Comparison of ENCODE assay signal across 27 cellular contexts in the genomic region with DNA sequence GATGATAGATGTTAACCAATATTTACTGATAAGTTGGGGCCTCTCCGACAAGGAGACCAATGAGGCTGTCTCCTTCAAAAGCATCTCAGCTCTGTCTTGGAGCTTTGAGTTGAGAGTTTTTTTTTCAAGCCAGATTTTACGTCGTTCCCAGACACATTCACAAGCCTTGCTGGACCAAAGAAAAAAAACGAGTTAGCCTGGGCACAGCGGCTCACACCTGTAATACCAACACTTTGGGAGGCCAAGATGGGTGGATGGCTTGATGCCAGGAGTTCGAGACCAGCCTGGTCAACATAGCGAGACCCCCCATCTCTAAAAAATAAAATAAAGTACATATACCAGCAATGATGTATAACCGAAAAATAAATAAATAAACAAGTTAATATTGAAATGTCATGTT. TPM values are rescaled to one million over a fixed set of nuclear protein-coding genes. Genes with fewer than 3 reads are reported as not detected.
DNase-seq lines count a peak whose midpoint lies in the region; ATAC-seq, FAIRE-seq and TF ChIP-seq lines count a peak whose summit lies in the region.
"Had no signal": no experiment of that assay in that cellular context is flagged by ENCODE, and none has a peak within 500 bp of the region (broad histone marks: within the 10 kb centered on the region; RNA-seq: fewer than 3 reads in every experiment).

No MANE protein-coding gene starts in this region.

- H3K18ac ChIP-seq in trophoblast cell (ENCODE audit: low read length) = no peak overlapping the region

- H2BK5ac ChIP-seq in trophoblast cell (ENCODE audit: low read depth, low read length, poor library complexity) = no peak overlapping the region

- H4K20me1 ChIP-seq in PC-9 (ENCODE audit: insufficient read depth) = no peaks in the 10 kb centered on the region

- H3K4ac ChIP-seq in trophoblast cell (ENCODE audit: low read depth, low read length) = no peak overlapping the region

- no peak overlapping the region for H4K8ac ChIP-seq in trophoblast cell (ENCODE audit: low read depth, low read length)

- peaks cover 49% of the 10 kb centered on the region for H3K27me3 ChIP-seq in PC-9 (ENCODE audit: insufficient read depth, low read depth)
- H3K27me3 ChIP-seq in endocrine pancreas (ENCODE audit: control insufficient read depth, insufficient read depth, low read length) = no peaks in the 10 kb centered on the region
- H3K27me3 ChIP-seq in trophoblast cell (ENCODE audit: insufficient read depth, low read length) = no peaks in the 10 kb centered on the region
- H3K27me3 ChIP-seq: cardiac muscle cell, colonic mucosa, left lung, Peyer's patch had no signal

- ATAC-seq in A549 (no peak), GM21717 (IDR thresholded peaks at IDR 0.05; ENCODE audit: unreplicated experiment) (no peak)
- ATAC-seq: effector memory CD8-positive, alpha-beta T cell; stimulated activated naive B cell treated with anti-CD40 and anti-IgM and Interleukin-4, amounts not matched to agents 10 μg/mL and 1 μg/mL and 100 μg/mL, for 72 hours had no signal

- H3K9me3 Mint-ChIP-seq in CD14-positive monocyte = peaks cover 0 to 4% (median 0%) of the 10 kb centered on the region in 7 donors
- H3K9me3 Mint-ChIP-seq: activated CD4-positive, alpha-beta T cell treated with anti-CD3 and anti-CD28 coated beads, Interleukin-2, amount 10 ng/mL, durations not matched to agents 24 days and 14 days; CD4-positive, alpha-beta memory T cell; effector memory CD8-positive, alpha-beta T cell; T-helper 2 cell treated with Interferon-gamma antibody and Interleukin-4, amounts not matched to agents 5 μg/mL and 100 μg/mL, for 36 hours had no signal

- TF ChIP-seq RAD21 in A549 (conservative IDR thresholded peaks at IDR 0.05 in 1 of 2, IDR thresholded peaks at IDR 0.05 in 1 of 2) = no peak

- CTCF ChIA-PET in A549 (lab: Yijun Ruan, JAX) (interaction anchor here (0.6 to 10.1 kb wide), 20 partner anchors 10 to 489 kb away, joined by 3 to 155 read pairs (median 5); partner anchors contain the start of genes AZGP1, ZKSCAN1 and ZSCAN21), PC-9 (lab: Charles Lee) (interaction anchor here (0.6 to 1.5 kb wide), 4 partner anchors 14 to 81 kb away, joined by 3 to 11 read pairs (median 4); no protein-coding TSS in a partner anchor)

- POLR2A ChIA-PET in A549 (lab: Yijun Ruan, JAX) (interaction anchor here (1.2 to 1.3 kb wide), 2 partner anchors 75 to 363 kb away, joined by 3 to 4 read pairs; partner anchors contain the start of gene TRIM4), PC-9 (lab: Charles Lee; ENCODE audit: unreplicated experiment) (no interaction called here)

- no peaks in the 10 kb centered on the region for H3K4me1 ChIP-seq in A549
- H3K4me1 ChIP-seq in PC-9 (replicated peaks; ENCODE audit: insufficient read depth) = 0 out of 2 replicates have a peak, but pooled peaks cover 3% of the 10 kb centered on the region
- no peaks in the 10 kb centered on the region for H3K4me1 ChIP-seq in endocrine pancreas (ENCODE audit: control insufficient read depth, insufficient read depth, low read length)
- H3K4me1 ChIP-seq in trophoblast cell (ENCODE audit: control insufficient read depth in 1 of 2, insufficient read depth in 2 of 2, low read length in 2 of 2) = no peaks in the 10 kb centered on the region
- H3K4me1 ChIP-seq: colonic mucosa had no signal

- no peak overlapping the region for H4K12ac ChIP-seq in trophoblast cell (ENCODE audit: low read depth, low read length)

- H3K4me1 Mint-ChIP-seq in CD14-positive monocyte = peaks cover 31% of the 10 kb centered on the region

- H3K9ac ChIP-seq in endocrine pancreas (ENCODE audit: control insufficient read depth, insufficient read depth, low read length) (peak overlapping the region; percentile 11), trophoblast cell (ENCODE audit: low read length) (no peak overlapping the region)

- no peaks in the 10 kb centered on the region for H3K79me1 ChIP-seq in trophoblast cell (ENCODE audit: low read length)

- H3K4me3 Mint-ChIP-seq in CD14-positive monocyte = no peak overlapping the region
- H3K4me3 Mint-ChIP-seq: activated CD4-positive, alpha-beta T cell treated with anti-CD3 and anti-CD28 coated beads, Interleukin-2, amount 10 ng/mL, durations not matched to agents 24 days and 14 days; activated naive CD8-positive, alpha-beta T cell; CD4-positive, alpha-beta memory T cell; effector memory CD8-positive, alpha-beta T cell; stimulated activated naive B cell treated with anti-CD40 and anti-IgM and Interleukin-4, amounts not matched to agents 10 μg/mL and 1 μg/mL and 100 μg/mL, for 72 hours; T-helper 2 cell treated with Interferon-gamma antibody and Interleukin-4, amounts not matched to agents 5 μg/mL and 100 μg/mL, for 36 hours had no signal

- TF ChIP-seq CTCF in A549 (IDR thresholded peaks at IDR 0.05) (no peak), PC-9 (conservative IDR thresholded peaks at IDR 0.05) (no peak), CD14-positive monocyte (IDR thresholded peaks at IDR 0.05) (no peak)

- no peak overlapping the region for H2AK5ac ChIP-seq in trophoblast cell (ENCODE audit: low read length)

- H4K91ac ChIP-seq in trophoblast cell (ENCODE audit: low read depth, low read length) = peak overlapping the region; percentile 19

- peaks cover 5 to 12% (median 11%) of the 10 kb centered on the region in 3 donors for H3K27me3 Mint-ChIP-seq in CD14-positive monocyte (ENCODE audit: low read depth in 3 of 3)
- H3K27me3 Mint-ChIP-seq: activated naive CD8-positive, alpha-beta T cell had no signal

- H2AFZ ChIP-seq in PC-9 (no peak overlapping the region), trophoblast cell (ENCODE audit: insufficient read depth, low read length, poor library complexity) (no peak overlapping the region)

- no peak overlapping the region for H2BK12ac ChIP-seq in trophoblast cell (ENCODE audit: low read length)

- H3K36me3 ChIP-seq in PC-9 (ENCODE audit: low read depth) = no peaks in the 10 kb centered on the region
- H3K36me3 ChIP-seq in endocrine pancreas (ENCODE audit: control insufficient read depth, insufficient read depth, low read length) = no peaks in the 10 kb centered on the region
- H3K36me3 ChIP-seq in trophoblast cell (ENCODE audit: control insufficient read depth in 1 of 2, insufficient read depth in 2 of 2, low read length in 2 of 2) = no peaks in the 10 kb centered on the region
- H3K36me3 ChIP-seq: cardiac muscle cell, colonic mucosa, HAP-1, left lung, neutrophil, Peyer's patch had no signal

- H3F3A ChIP-seq in PC-9 (ENCODE audit: insufficient read depth, low read depth) = no peaks in the 10 kb centered on the region; the same call in 1 of the 2 replicates

- no peaks in the 10 kb centered on the region for H3K36me3 Mint-ChIP-seq in CD14-positive monocyte
- H3K36me3 Mint-ChIP-seq: activated naive CD8-positive, alpha-beta T cell; CD4-positive, alpha-beta memory T cell had no signal

- no peaks in the 10 kb centered on the region for H3K79me2 ChIP-seq in PC-9 (ENCODE audit: low read depth)
- H3K79me2 ChIP-seq in trophoblast cell (ENCODE audit: control insufficient read depth, insufficient read depth, low read length, poor library complexity) = no peaks in the 10 kb centered on the region

- intact Hi-C loops in PC-9 (cut with micrococcal nuclease; ENCODE audit: unreplicated experiment) = loop anchor here (1.0 kb wide), 3 partner anchors 58 to 136 kb away; no protein-coding TSS in a partner anchor
- intact Hi-C loops in CD14-positive monocyte (cut with micrococcal nuclease) = loop anchor here in 1 of 2 donors (10.0 kb wide), 1 partner anchor 60 kb away; no protein-coding TSS in a partner anchor

- peak overlapping the region; percentile 64; the same call in 1 of the 3 replicates for H3K4me2 ChIP-seq in A549
- H3K4me2 ChIP-seq in PC-9 = peak overlapping the region; percentile 58; the same call in 1 of the 2 replicates
- no peak overlapping the region for H3K4me2 ChIP-seq in trophoblast cell (ENCODE audit: low read length)

- H3K14ac ChIP-seq in trophoblast cell (ENCODE audit: low read length) = no peak overlapping the region

- no peaks in the 10 kb centered on the region for H3K9me2 ChIP-seq in PC-9 (ENCODE audit: insufficient read depth)

- H3K27ac ChIP-seq in A549 (peak overlapping the region in 1 of 2 experiments; percentile 68; a peak in 2 of 6 replicates), PC-9 (no peak overlapping the region), trophoblast cell (ENCODE audit: low read depth, low read length) (no peak overlapping the region)
- H3K27ac ChIP-seq: cardiac muscle cell, colonic mucosa, left lung, neutrophil, Peyer's patch had no signal

- H3K9me3 ChIP-seq in A549 = no peaks in the 10 kb centered on the region
- no peaks in the 10 kb centered on the region for H3K9me3 ChIP-seq in PC-9 (ENCODE audit: insufficient read depth, low read depth)
- no peaks in the 10 kb centered on the region for H3K9me3 ChIP-seq in endocrine pancreas (ENCODE audit: control insufficient read depth, low read length)
- no peaks in the 10 kb centered on the region for H3K9me3 ChIP-seq in trophoblast cell (ENCODE audit: insufficient read depth, low read depth, low read length)
- H3K9me3 ChIP-seq: colonic mucosa, HAP-1, left lung, neutrophil, Peyer's patch had no signal

- H3K4me3 ChIP-seq in A549 = no peak overlapping the region
- no peak overlapping the region for H3K4me3 ChIP-seq in PC-9
- no peak overlapping the region for H3K4me3 ChIP-seq in endocrine pancreas (ENCODE audit: control insufficient read depth, insufficient read depth, low read length)
- H3K4me3 ChIP-seq in trophoblast cell (ENCODE audit: low read depth, low read length) = no peak overlapping the region
- H3K4me3 ChIP-seq: cardiac muscle cell, colonic mucosa, HAP-1, left lung, Peyer's patch had no signal

- DNase-seq in A549 (ENCODE audit: low read depth in 1 of 2, low spot score in 1 of 2) = no peak
- DNase-seq in PC-9 = no peak
- DNase-seq in trophoblast cell = no peak
- DNase-seq in UCSD-AML1 (lab: John Stamatoyannopoulos, UW; ENCODE audit: unreplicated experiment) = no peak
- DNase-seq in CD14-positive monocyte (ENCODE audit: low spot score) = no peak
- no peak for DNase-seq in effector CD8-positive, alpha-beta T cell (lab: John Stamatoyannopoulos, UW)
- DNase-seq: activated CD8-positive, alpha-beta memory T cell treated with anti-CD3 and anti-CD28 coated beads for 24 hours; activated effector memory CD4-positive, alpha-beta T cell treated with Interleukin-2 at 50 U/mL for 16 hours; activated T-cell treated with anti-CD3 and anti-CD28 coated beads for 4 hours; stimulated activated naive B cell treated with anti-CD40 and anti-IgM and Interleukin-4, amounts not matched to agents 10 μg/mL and 1 μg/mL and 100 μg/mL, for 72 hours had no signal

- TF ChIP-seq EP300 in A549 (IDR thresholded peaks at IDR 0.05) = no peak

- no peak overlapping the region for H3K23ac ChIP-seq in trophoblast cell (ENCODE audit: low read length)

- BruUV-seq in PC-9 (replicated peaks; lab: Mats Ljungman, UMichigan) = no TSS peak

- no peak for TF ChIP-seq POLR2A in A549 (IDR thresholded peaks at IDR 0.05; ENCODE audit: low read length)

- H3K27ac Mint-ChIP-seq in CD14-positive monocyte = no peak overlapping the region
- H3K27ac Mint-ChIP-seq: activated CD4-positive, alpha-beta T cell treated with anti-CD3 and anti-CD28 coated beads, Interleukin-2, amount 10 ng/mL, durations not matched to agents 24 days and 14 days; activated naive CD8-positive, alpha-beta T cell; effector memory CD8-positive, alpha-beta T cell; stimulated activated naive B cell treated with anti-CD40 and anti-IgM and Interleukin-4, amounts not matched to agents 10 μg/mL and 1 μg/mL and 100 μg/mL, for 72 hours; T-helper 2 cell treated with Interferon-gamma antibody and Interleukin-4, amounts not matched to agents 5 μg/mL and 100 μg/mL, for 36 hours had no signal

- FAIRE-seq in A549 (lab: Jason Lieb, UNC) = no peak
- FAIRE-seq: D721Med, GM19239 had no signal

- no peak overlapping the region for H2BK120ac ChIP-seq in trophoblast cell (ENCODE audit: insufficient read depth, low read length, poor library complexity)

- 68% methylated on average over 8 of the region's 8 CpGs for WGBS in A549 (ENCODE audit: missing lambda C conversion rate)
- WGBS in trophoblast cell (ENCODE audit: extremely low coverage, insufficient coverage, insufficient read length) = no CpG with 5 or more reads among the region's 8 CpGs

RNA-seq across cellular contexts. Expression of gene AZGP1, which starts 19.0 kb away (rescaled TPM):
- 0.13 and 0.48 TPM in 2 replicates for polyA plus RNA-seq in A549 (2011; rRNA removed)
- polyA plus RNA-seq in A549 (2012; cell fraction: cytosol; rRNA removed) = 0.07 and 0.09 TPM in 2 replicates
- not detected in 2 replicates for polyA plus RNA-seq in A549 (2012; cell fraction: nucleus; rRNA removed)
- 0.07 TPM in 1 of 3 replicates, not detected in the others for polyA plus RNA-seq in A549 (2017; fragmentation: RNase III; extraction: RNeasy Plus Mini Kit Qiagen cat#74134 plus additional on column Dnase treatment)
- not detected in 2 replicates for polyA minus RNA-seq in A549 (2011; rRNA and poly(A)+ RNA removed)
- 0.70 TPM in 1 of 2 replicates, not detected in the other for total RNA-seq in PC-9 (2021)
- polyA plus RNA-seq in trophoblast cell (2013) = not detected in 2 replicates
- polyA plus RNA-seq in CD14-positive monocyte = not detected
- total RNA-seq: A172; activated CD4-positive, alpha-beta T cell treated with anti-CD3 and anti-CD28 coated beads, Interleukin-2, amount 10 ng/mL, durations not matched to agents 24 days and 14 days; cardiac muscle cell; CD4-positive, alpha-beta memory T cell; pulmonary artery endothelial cell had no signal
- polyA plus RNA-seq: cardiac muscle cell; CD4-positive, alpha-beta memory T cell had no signal

RNA-seq across cellular contexts. Expression of gene ZKSCAN1, which starts 20.6 kb away (rescaled TPM):
- polyA plus RNA-seq in A549 (2011; rRNA removed) = 23.9 and 25.7 TPM in 2 replicates
- polyA plus RNA-seq in A549 (2012; cell fraction: cytosol; rRNA removed) = 5.3 and 5.7 TPM in 2 replicates
- 6.7 and 10.9 TPM in 2 replicates for polyA plus RNA-seq in A549 (2012; cell fraction: nucleus; rRNA removed)
- polyA plus RNA-seq in A549 (2017; fragmentation: RNase III; extraction: RNeasy Plus Mini Kit Qiagen cat#74134 plus additional on column Dnase treatment) = 11.4 to 11.9 TPM (median 11.4 TPM) in 3 replicates
- 75.7 and 130 TPM in 2 replicates for polyA minus RNA-seq in A549 (2011; rRNA and poly(A)+ RNA removed)
- total RNA-seq in PC-9 (2021) = 69.4 and 70.3 TPM in 2 replicates
- 17.3 and 18.4 TPM in 2 replicates for polyA plus RNA-seq in trophoblast cell (2013)
- polyA plus RNA-seq in CD14-positive monocyte = 10 to 100 TPM; 10.7 to 24.3 TPM

RNA-seq across cellular contexts. Expression of gene ZSCAN21, which starts 54.8 kb away (rescaled TPM):
- 17.9 and 18.3 TPM in 2 replicates for polyA plus RNA-seq in A549 (2011; rRNA removed)
- 7.8 and 8.6 TPM in 2 replicates for polyA plus RNA-seq in A549 (2012; cell fraction: cytosol; rRNA removed)
- 6.5 and 7.1 TPM in 2 replicates for polyA plus RNA-seq in A549 (2012; cell fraction: nucleus; rRNA removed)
- 8.3 to 9.2 TPM (median 9.1 TPM) in 3 replicates for polyA plus RNA-seq in A549 (2017; fragmentation: RNase III; extraction: RNeasy Plus Mini Kit Qiagen cat#74134 plus additional on column Dnase treatment)
- polyA minus RNA-seq in A549 (2011; rRNA and poly(A)+ RNA removed) = 11.8 and 12.6 TPM in 2 replicates
- total RNA-seq in PC-9 (2021) = 8.9 and 9.7 TPM in 2 replicates
- polyA plus RNA-seq in trophoblast cell (2013) = 12.9 and 13.0 TPM in 2 replicates
- 1 to 10 TPM; 1.5 to 4.6 TPM for polyA plus RNA-seq in CD14-positive monocyte
